ENCODE assay signal across 2 cellular contexts in genomic region chr19:3350014-3350663, GRCh38.
TF ChIP-seq lines count a peak whose summit lies in the region.

No MANE protein-coding gene starts in this region.

TF ChIP-seq in A549, 52 proteins besides CTCF, POLR2A, EP300 and RAD21 (continued from another document):
- no peak for TF ChIP-seq REST (IDR thresholded peaks at IDR 0.05)
- no peak for TF ChIP-seq MAZ (IDR thresholded peaks at IDR 0.05; ENCODE audit: borderline replicate concordance, low read depth, low read length)
TF ChIP-seq in A549: peak in this region for 0.

TF ChIP-seq in liver, 16 proteins besides CTCF, POLR2A, EP300 and RAD21 (continued from another document):
- TF ChIP-seq FOXA1 (IDR thresholded peaks at IDR 0.05) (peak; percentile 78), HNF4G (IDR thresholded peaks at IDR 0.05) (peak; percentile 44), SP1 (IDR thresholded peaks at IDR 0.05) (peak; percentile 91), TAF1 (conservative IDR thresholded peaks at IDR 0.05) (peak; percentile 42), FOXA2 (IDR thresholded peaks at IDR 0.05) (peak; percentile 89), ATF3 (IDR thresholded peaks at IDR 0.05) (peak; percentile 35), HNF4A (conservative IDR thresholded peaks at IDR 0.05) (peak; percentile 67 to 81)
